Comparison of ENCODE assay signal across 27 cellular contexts in genomic region chr2:183671233-183671632, GRCh38.
"Had no signal": no experiment of that assay in that cellular context is flagged by ENCODE, and none has a peak within 500 bp of the region (broad histone marks: within the 10 kb centered on the region; RNA-seq: fewer than 3 reads in every experiment).

No MANE protein-coding gene starts in this region.

- H3K36me3 ChIP-seq: left lung, lower lobe of right lung, ovary, spleen, suprapubic skin, thoracic aorta, tibial artery, upper lobe of right lung had no signal

- H3K27ac ChIP-seq: left lung, lower lobe of right lung, ovary, skin epidermis, spleen, suprapubic skin, thoracic aorta, tibial artery, upper lobe of right lung had no signal

- FAIRE-seq: islet of Langerhans, kidney, urothelium cell line had no signal

- H3K27me3 ChIP-seq: left lung, spleen, suprapubic skin, tibial artery, upper lobe of right lung had no signal

- H3K4me1 ChIP-seq: left lung, lower lobe of right lung, spleen, suprapubic skin, upper lobe of right lung had no signal

- DNase-seq: hypothalamus; immature natural killer cell; kidney; left colon; left lung; lower lobe of right lung; mammary epithelial cell; mesenchymal stem cell; naive B cell; natural killer cell; nephron progenitor cell; ovary; retina; right cardiac atrium; spleen; stimulated activated CD4-positive, alpha-beta T cell treated with anti-CD3 and anti-CD28 coated beads, Interleukin-4, amount 100 ng/mL, for 24 hours; stimulated activated naive CD4-positive, alpha-beta T cell; tibial artery; trophoblast cell; upper lobe of right lung had no signal

- H3K4me3 ChIP-seq: left lung, lower lobe of right lung, ovary, skin epidermis, spleen, suprapubic skin, thoracic aorta, tibial artery, upper lobe of right lung had no signal

- H3K9me3 ChIP-seq: left lung, lower lobe of right lung, ovary, spleen, suprapubic skin, thoracic aorta, tibial artery, upper lobe of right lung had no signal

- ATAC-seq: left colon; left lung; lower lobe of right lung; natural killer cell; right cardiac atrium; sciatic nerve; stimulated activated effector memory CD8-positive, alpha-beta T cell treated with anti-CD3 and anti-CD28 coated beads, Interleukin-12 subunit alpha, Interleukin-12 subunit beta, amount 100 ng/mL, for 72 hours; upper lobe of right lung had no signal
